ENCODE assay signal across 21 cellular contexts in genomic region chr1:20903452-20903851, GRCh38.
DNase-seq lines count a peak whose midpoint lies in the region; ATAC-seq and TF ChIP-seq lines count a peak whose summit lies in the region.
"Had no signal": no experiment of that assay in that cellular context is flagged by ENCODE, and none has a peak within 500 bp of the region (broad histone marks: within the 10 kb centered on the region; RNA-seq: fewer than 3 reads in every experiment).

No MANE protein-coding gene starts in this region.

- TF ChIP-seq EP300 in tibial nerve (IDR thresholded peaks at IDR 0.05), result no peak

- H3K9me3 ChIP-seq in tibial nerve, result no peaks in the 10 kb centered on the region
- H3K9me3 ChIP-seq: BLaER1 had no signal

- no peaks in the 10 kb centered on the region for H3K4me1 Mint-ChIP-seq in stimulated activated memory B cell treated with anti-CD40 and anti-IgM and Interleukin-4, amounts not matched to agents 10 μg/mL and 1 μg/mL and 100 μg/mL, for 72 hours
- H3K4me1 Mint-ChIP-seq: activated CD4-positive, alpha-beta T cell treated with anti-CD3 and anti-CD28 coated beads, Interleukin-2, amount 10 ng/mL, durations not matched to agents 24 days and 14 days had no signal

- no peak overlapping the region for H3K4me3 Mint-ChIP-seq in stimulated activated memory B cell treated with anti-CD40 and anti-IgM and Interleukin-4, amounts not matched to agents 10 μg/mL and 1 μg/mL and 100 μg/mL, for 72 hours
- H3K4me3 Mint-ChIP-seq: activated CD4-positive, alpha-beta T cell treated with anti-CD3 and anti-CD28 coated beads, Interleukin-2, amount 10 ng/mL, durations not matched to agents 24 days and 14 days; nephron had no signal

- no peak overlapping the region for H3K27ac ChIP-seq in tibial nerve
- H3K27ac ChIP-seq: BLaER1, hepatocyte, skin epidermis had no signal

- TF ChIP-seq POLR2A in tibial nerve (IDR thresholded peaks at IDR 0.05), result no peak

- H3K4me3 ChIP-seq in cardiac fibroblast (replicated peaks in 1 of 2; ENCODE audit: low read depth in 2 of 2, low read length in 2 of 2), result no peak overlapping the region
- no peak overlapping the region for H3K4me3 ChIP-seq in tibial nerve
- H3K4me3 ChIP-seq: BLaER1, hepatocyte, skin epidermis had no signal

- H3K27me3 Mint-ChIP-seq in stimulated activated memory B cell treated with anti-CD40 and anti-IgM and Interleukin-4, amounts not matched to agents 10 μg/mL and 1 μg/mL and 100 μg/mL, for 72 hours, result no peaks in the 10 kb centered on the region
- H3K27me3 Mint-ChIP-seq: activated CD4-positive, alpha-beta T cell treated with anti-CD3 and anti-CD28 coated beads, Interleukin-2, amount 10 ng/mL, durations not matched to agents 24 days and 14 days; progenitor cell of endocrine pancreas had no signal

- H3K27ac Mint-ChIP-seq in stimulated activated memory B cell treated with anti-CD40 and anti-IgM and Interleukin-4, amounts not matched to agents 10 μg/mL and 1 μg/mL and 100 μg/mL, for 72 hours, result no peak overlapping the region
- H3K27ac Mint-ChIP-seq: activated CD4-positive, alpha-beta T cell treated with anti-CD3 and anti-CD28 coated beads, Interleukin-2, amount 10 ng/mL, durations not matched to agents 24 days and 14 days; nephron; progenitor cell of endocrine pancreas had no signal

- no peaks in the 10 kb centered on the region for H3K4me1 ChIP-seq in tibial nerve
- H3K4me1 ChIP-seq: BLaER1 had no signal

- no peaks in the 10 kb centered on the region for H3K9me3 Mint-ChIP-seq in stimulated activated memory B cell treated with anti-CD40 and anti-IgM and Interleukin-4, amounts not matched to agents 10 μg/mL and 1 μg/mL and 100 μg/mL, for 72 hours
- H3K9me3 Mint-ChIP-seq: activated CD4-positive, alpha-beta T cell treated with anti-CD3 and anti-CD28 coated beads, Interleukin-2, amount 10 ng/mL, durations not matched to agents 24 days and 14 days; nephron had no signal

- DNase-seq in DMS53 (lab: John Stamatoyannopoulos, UW), result peak; percentile 17
- DNase-seq in DMS53 treated with DMSO at 0.1 percent for 48 hours (lab: John Stamatoyannopoulos, UW; ENCODE audit: unreplicated experiment), result no peak
- DNase-seq in NAMALWA (ENCODE audit: low spot score), result peak; percentile 29
- DNase-seq in cardiac fibroblast (ENCODE audit: low read depth in 2 of 2), result peak; percentile 11 to 28
- DNase-seq in lung microvascular endothelial cell (ENCODE audit: low read depth in 2 of 2), result peak; percentile 2 to 23
- DNase-seq in stimulated activated naive CD4-positive, alpha-beta T cell (lab: John Stamatoyannopoulos, UW), result no peak
- DNase-seq in tibial nerve (ENCODE audit: low spot score in 2 of 2), result no peak
- DNase-seq: activated CD4-positive, alpha-beta T cell treated with anti-CD3 and anti-CD28 coated beads, Interleukin-2, amount 10 ng/mL, durations not matched to agents 24 days and 14 days; activated naive CD4-positive, alpha-beta T cell; amniotic stem cell; HCEC 1CT; kidney; MM.1S; NCI-H1694 treated with DMSO at 0.1 percent for 48 hours; NCI-H446 had no signal

- peaks cover 30% of the 10 kb centered on the region for H3K36me3 Mint-ChIP-seq in stimulated activated memory B cell treated with anti-CD40 and anti-IgM and Interleukin-4, amounts not matched to agents 10 μg/mL and 1 μg/mL and 100 μg/mL, for 72 hours

- ATAC-seq in stimulated activated memory B cell treated with anti-CD40 and anti-IgM and Interleukin-4, amounts not matched to agents 10 μg/mL and 1 μg/mL and 100 μg/mL, for 72 hours, result no peak

- TF ChIP-seq CTCF in cardiac fibroblast (IDR thresholded peaks at IDR 0.05; ENCODE audit: low read depth, low read length) (no peak), tibial nerve (IDR thresholded peaks at IDR 0.05) (no peak)

- H3K36me3 ChIP-seq in tibial nerve, result peaks cover 0 to 27% (median 0%) of the 10 kb centered on the region in 3 donors

- no peaks in the 10 kb centered on the region for H3K27me3 ChIP-seq in tibial nerve
- H3K27me3 ChIP-seq: BLaER1, hepatocyte had no signal

- WGBS in tibial nerve, 2 donors, result 78 to 81% methylated on average over 2 of the region's 2 CpGs

Comparison
In these comparisons a context has a peak if more than half of its experiments do, and no peak if none do; other contexts are left out.
1. DNase-seq: peak in DMS53 (single experiment), NAMALWA (single experiment), cardiac fibroblast (2 of 2) and lung microvascular endothelial cell (2 of 2); none in DMS53 treated with DMSO at 0.1 percent for 48 hours (single experiment), stimulated activated naive CD4-positive, alpha-beta T cell (0 of 6) and tibial nerve (0 of 2).